In the genomic region with DNA sequence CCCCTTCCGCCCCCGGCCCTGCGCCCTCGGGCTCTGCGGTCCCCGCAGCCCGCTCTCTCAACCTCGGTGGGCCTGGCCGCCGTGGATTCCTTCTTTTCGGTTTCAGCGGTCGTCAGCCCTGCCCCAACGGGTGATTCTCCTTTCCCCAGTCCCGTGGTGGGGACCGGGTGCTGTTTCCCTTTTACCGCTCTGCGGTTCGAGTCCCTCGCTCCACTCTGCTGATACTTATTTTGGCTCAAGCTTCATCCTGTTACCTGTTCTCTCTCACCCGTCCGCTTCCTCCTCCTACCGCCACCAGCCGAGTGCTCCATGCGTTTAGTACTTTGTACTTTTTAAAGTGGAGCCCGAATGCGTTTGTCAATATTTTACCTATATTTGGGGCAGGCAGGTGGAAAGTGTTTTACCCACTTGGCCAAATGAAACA, we compare ENCODE assay signal across 1 cellular context.
TF ChIP-seq lines count a peak whose summit lies in the region.

No MANE protein-coding gene starts in this region.

TF ChIP-seq in K562, 482 proteins besides CTCF, POLR2A, EP300 and RAD21 (continued from another document):
- TF ChIP-seq CHD1 (IDR thresholded peaks at IDR 0.05; ENCODE audit: low read length) (peak; percentile 60), SMARCA4 (IDR thresholded peaks at IDR 0.05) (0 out of 2 replicates have a peak, but pooled peaks have one; percentile 23), AFF4 (CRISPR knock-in tag; IDR thresholded peaks at IDR 0.05) (peak; percentile 69; the same call in 1 of the 2 replicates)
